ENCODE assay signal across 25 cellular contexts in the genomic region with DNA sequence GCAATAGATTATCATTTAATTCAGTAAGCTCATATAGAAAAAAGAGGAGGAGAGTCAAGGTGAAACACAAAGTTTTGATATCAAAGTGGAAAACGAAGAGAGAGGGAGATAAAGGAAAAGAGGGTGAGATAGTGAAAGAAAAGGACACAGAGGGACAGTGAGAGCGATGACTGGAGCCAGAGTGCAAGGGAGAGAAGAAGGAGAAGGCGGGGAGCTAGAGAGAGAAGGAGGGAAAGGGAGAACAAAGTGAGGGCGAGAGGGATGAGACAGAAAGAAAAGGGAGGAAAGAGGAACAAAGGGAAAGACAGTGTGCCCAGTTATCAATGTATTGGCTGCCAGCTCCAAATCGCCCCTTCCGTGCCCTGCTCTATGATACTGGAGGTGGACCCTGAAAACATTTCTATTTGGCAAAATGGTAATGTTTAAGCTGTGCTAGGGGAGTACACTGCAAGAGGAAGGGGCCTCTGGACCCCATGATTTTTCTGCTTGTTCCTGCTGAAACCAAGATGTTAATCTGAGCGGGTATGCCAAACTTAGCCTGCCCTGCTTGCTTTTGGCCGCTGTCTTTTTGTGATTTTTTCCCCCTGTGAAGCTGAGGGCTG. TPM values are rescaled to one million over a fixed set of nuclear protein-coding genes. Genes with fewer than 3 reads are reported as not detected.
DNase-seq lines count a peak whose midpoint lies in the region; ATAC-seq, FAIRE-seq and TF ChIP-seq lines count a peak whose summit lies in the region.
"Had no signal": no experiment of that assay in that cellular context is flagged by ENCODE, and none has a peak within 500 bp of the region (broad histone marks: within the 10 kb centered on the region; RNA-seq: fewer than 3 reads in every experiment).

No MANE protein-coding gene starts in this region.

- H3K23me2 ChIP-seq in H9 (ENCODE audit: insufficient read length, low read depth, low read length, poor library complexity, severe bottlenecking): no peaks in the 10 kb centered on the region

- WGBS in H9 (ENCODE audit: extremely low coverage, insufficient read length, low lambda C conversion rate): no CpG with 5 or more reads among the region's 8 CpGs

- no peak for FAIRE-seq in astrocyte (lab: Jason Lieb, UNC)
- FAIRE-seq: D721Med, G401.6 had no signal

- no peaks in the 10 kb centered on the region for H3K79me1 ChIP-seq in H9 (ENCODE audit: insufficient read depth, low read depth, low read length, poor library complexity, severe bottlenecking)

- no peaks in the 10 kb centered on the region for H3K79me2 ChIP-seq in H9 (ENCODE audit: insufficient read depth, low read length)
- H3K79me2 ChIP-seq in astrocyte (ENCODE audit: insufficient read depth, low read length): no peaks in the 10 kb centered on the region
- H3K79me2 ChIP-seq in parathyroid adenoma: no peaks in the 10 kb centered on the region

- H3T11ph ChIP-seq in H9 (ENCODE audit: low read length): no peak overlapping the region

- H2BK15ac ChIP-seq in H9 (ENCODE audit: low read depth, low read length): no peak overlapping the region

- H3K4me1 ChIP-seq in H9 (ENCODE audit: insufficient read depth, low read length): no peaks in the 10 kb centered on the region
- no peaks in the 10 kb centered on the region for H3K4me1 ChIP-seq in astrocyte (ENCODE audit: insufficient read depth, low read length)
- H3K4me1 ChIP-seq in parathyroid adenoma: no peaks in the 10 kb centered on the region
- no peaks in the 10 kb centered on the region for H3K4me1 ChIP-seq in HAP-1
- H3K4me1 ChIP-seq: psoas muscle, stomach had no signal

- H3K36me3 ChIP-seq in astrocyte (ENCODE audit: insufficient read depth, low read length): no peaks in the 10 kb centered on the region
- no peaks in the 10 kb centered on the region for H3K36me3 ChIP-seq in parathyroid adenoma (ENCODE audit: control insufficient read depth, insufficient read depth, low read length)
- H3K36me3 ChIP-seq in HAP-1 (replicated peaks): no peaks in the 10 kb centered on the region
- H3K36me3 ChIP-seq: stomach had no signal

- TF ChIP-seq CTCF in H9 (conservative IDR thresholded peaks at IDR 0.05): no peak
- no peak for TF ChIP-seq CTCF in astrocyte (IDR thresholded peaks at IDR 0.05; ENCODE audit: insufficient read depth, low read depth, low read length)
- no peak for TF ChIP-seq CTCF in parathyroid adenoma (IDR thresholded peaks at IDR 0.05)

- H4K5ac ChIP-seq in H9 (ENCODE audit: insufficient read length, low read depth, low read length): no peak overlapping the region

- no peak overlapping the region for H2AK5ac ChIP-seq in H9 (ENCODE audit: insufficient read length, low read length)

- DNase-seq in H9: no peak
- no peak for DNase-seq in astrocyte (ENCODE audit: low read depth)
- no peak for DNase-seq in activated naive CD4-positive, alpha-beta T cell treated with anti-CD3 and anti-CD28 coated beads, Interleukin-2, amount 10 ng/mL, durations not matched to agents 7 days and 5 days
- no peak for DNase-seq in HAP-1 (ENCODE audit: low spot score in 2 of 2)
- no peak for DNase-seq in dedifferentiated amniotic fluid mesenchymal stem cell (ENCODE audit: extremely low spot score)
- DNase-seq: activated CD8-positive, alpha-beta memory T cell treated with anti-CD3 and anti-CD28 coated beads for 24 hours; central memory CD4-positive, alpha-beta T cell; effector CD4-positive, alpha-beta T cell; head of caudate nucleus; MV-4-11; naive B cell; NCI-H1930; NCI-H446 treated with DMSO at 0.1 percent for 48 hours; psoas muscle; RPMI8226; stimulated activated CD4-positive, alpha-beta T cell treated with anti-CD3 and anti-CD28 coated beads, Interleukin-4, amount 100 ng/mL, for 24 hours; stomach had no signal

- no peak overlapping the region for H3K56ac ChIP-seq in H9 (ENCODE audit: insufficient read length, low read depth, low read length)

- no peak overlapping the region for H2BK5ac ChIP-seq in H9 (ENCODE audit: insufficient read length, low read length)

- in situ Hi-C loops in HAP-1 (cut with MboI; ENCODE audit: low sequenced_read_pairs): no loop called here

- no peak overlapping the region for H4K8ac ChIP-seq in H9 (replicated peaks; ENCODE audit: insufficient read length, low read depth, low read length)

- no peak overlapping the region for H3K9ac ChIP-seq in H9 (ENCODE audit: extremely low read depth, insufficient read length, low read length)
- no peak overlapping the region for H3K9ac ChIP-seq in astrocyte (ENCODE audit: low read length)
- no peak overlapping the region for H3K9ac ChIP-seq in parathyroid adenoma

- no peak for ATAC-seq in GM21447 (IDR thresholded peaks at IDR 0.05; ENCODE audit: unreplicated experiment)
- ATAC-seq: activated CD4-positive, CD25-positive, alpha-beta regulatory T cell treated with anti-CD3 and anti-CD28 coated beads, Interleukin-2, amount 50 U/mL, for 24 hours; psoas muscle had no signal

- H2BK12ac ChIP-seq in H9 (ENCODE audit: insufficient read length, low read depth, low read length): no peak overlapping the region

- H3K27ac ChIP-seq in H9 (ENCODE audit: insufficient read length, low read depth, low read length) (no peak overlapping the region), astrocyte (ENCODE audit: low read depth, low read length) (no peak overlapping the region), parathyroid adenoma (no peak overlapping the region)
- H3K27ac ChIP-seq: psoas muscle, stomach had no signal

- no peak overlapping the region for H3K14ac ChIP-seq in H9 (ENCODE audit: insufficient read depth, low read length)

- H2BK120ac ChIP-seq in H9 (ENCODE audit: low read depth, low read length, poor library complexity, severe bottlenecking): no peak overlapping the region

- H3K4me3 Mint-ChIP-seq in H9: peak overlapping the region in 1 of 2 experiments; percentile 1; a peak in 2 of 5 replicates
- H3K4me3 Mint-ChIP-seq in astrocyte (ENCODE audit: unreplicated experiment): peak overlapping the region; percentile 70
- H3K4me3 Mint-ChIP-seq in activated naive CD4-positive, alpha-beta T cell treated with anti-CD3 and anti-CD28 coated beads, Interleukin-2, amount 10 ng/mL, durations not matched to agents 7 days and 5 days: no peak overlapping the region
- H3K4me3 Mint-ChIP-seq: B cell had no signal

- no peaks in the 10 kb centered on the region for H4K20me1 ChIP-seq in H9 (ENCODE audit: control insufficient read depth, insufficient read depth, insufficient read length)
- H4K20me1 ChIP-seq in astrocyte (ENCODE audit: insufficient read depth, low read length): no peaks in the 10 kb centered on the region

- no peak overlapping the region for H3K18ac ChIP-seq in H9 (ENCODE audit: insufficient read length, low read depth, low read length)

- H3K23ac ChIP-seq in H9 (ENCODE audit: insufficient read length, low read depth, low read length): no peak overlapping the region

- CTCF ChIA-PET in activated naive CD4-positive, alpha-beta T cell treated with anti-CD3 and anti-CD28 coated beads, Interleukin-2, amount 10 ng/mL, durations not matched to agents 7 days and 5 days (lab: Charles Lee): interaction anchor here (1.8 kb wide), 1 partner anchor 11 kb away, joined by 4 read pairs; no protein-coding TSS in a partner anchor

- H3K27me3 Mint-ChIP-seq in H9 (ENCODE audit: low read depth): peaks cover 33% of the 10 kb centered on the region
- H3K27me3 Mint-ChIP-seq in astrocyte (ENCODE audit: low read depth, unreplicated experiment): peaks cover 47% of the 10 kb centered on the region
- H3K27me3 Mint-ChIP-seq in activated naive CD4-positive, alpha-beta T cell treated with anti-CD3 and anti-CD28 coated beads, Interleukin-2, amount 10 ng/mL, durations not matched to agents 7 days and 5 days: peaks cover 66% of the 10 kb centered on the region

- H3K9me3 ChIP-seq in H9 (ENCODE audit: control insufficient read depth, low read depth, low read length) (no peaks in the 10 kb centered on the region), astrocyte (ENCODE audit: insufficient read depth, low read depth, low read length) (no peaks in the 10 kb centered on the region), iPS-18c (ENCODE audit: control insufficient read depth, insufficient read depth, low read length) (no peaks in the 10 kb centered on the region), parathyroid adenoma (ENCODE audit: control insufficient read depth, low read length) (no peaks in the 10 kb centered on the region), HAP-1 (no peaks in the 10 kb centered on the region)
- H3K9me3 ChIP-seq: psoas muscle had no signal

- no peak overlapping the region for H3K4me3 ChIP-seq in astrocyte (ENCODE audit: insufficient read depth, low read depth, low read length)
- peak overlapping the region; percentile 36; the same call in 1 of the 2 replicates for H3K4me3 ChIP-seq in iPS-18c (ENCODE audit: insufficient read depth, low read depth, low read length)
- peak overlapping the region; percentile 41 for H3K4me3 ChIP-seq in parathyroid adenoma (ENCODE audit: low read depth, low read length)
- no peak overlapping the region for H3K4me3 ChIP-seq in HAP-1
- H3K4me3 ChIP-seq: psoas muscle, stomach had no signal

- no peak overlapping the region for H3K4ac ChIP-seq in H9 (ENCODE audit: low read depth, low read length)

- H3K9me3 Mint-ChIP-seq in H9: no peaks in the 10 kb centered on the region
- peaks cover 3% of the 10 kb centered on the region for H3K9me3 Mint-ChIP-seq in astrocyte (ENCODE audit: unreplicated experiment)
- no peaks in the 10 kb centered on the region for H3K9me3 Mint-ChIP-seq in activated naive CD4-positive, alpha-beta T cell treated with anti-CD3 and anti-CD28 coated beads, Interleukin-2, amount 10 ng/mL, durations not matched to agents 7 days and 5 days

- H2BK20ac ChIP-seq in H9 (ENCODE audit: low read depth, low read length, poor library complexity, severe bottlenecking): no peak overlapping the region

- H3K27me3 ChIP-seq in H9 (ENCODE audit: insufficient read depth, low read length) (no peaks in the 10 kb centered on the region; the same call in 1 of the 2 replicates), astrocyte (ENCODE audit: insufficient read depth, low read length) (peaks cover 16% of the 10 kb centered on the region), parathyroid adenoma (ENCODE audit: control insufficient read depth, insufficient read depth, low read length) (no peaks in the 10 kb centered on the region), HAP-1 (ENCODE audit: low read depth) (peaks cover 12% of the 10 kb centered on the region)

- H2AFZ ChIP-seq in H9 (ENCODE audit: low read length) (no peak overlapping the region), astrocyte (ENCODE audit: low read depth, low read length) (peak overlapping the region; percentile 60), parathyroid adenoma (peak overlapping the region; percentile 9)

- peak overlapping the region; percentile 20 for H3K4me2 ChIP-seq in H9 (ENCODE audit: insufficient read depth, insufficient read length, low read length)
- H3K4me2 ChIP-seq in astrocyte (ENCODE audit: low read length): peak overlapping the region; percentile 74
- H3K4me2 ChIP-seq in parathyroid adenoma (ENCODE audit: low read length): peak overlapping the region; percentile 73

- H3K27ac Mint-ChIP-seq in H9 (no peak overlapping the region), astrocyte (ENCODE audit: unreplicated experiment) (no peak overlapping the region)
- no peak overlapping the region for H3K27ac Mint-ChIP-seq in activated naive CD4-positive, alpha-beta T cell treated with anti-CD3 and anti-CD28 coated beads, Interleukin-2, amount 10 ng/mL, durations not matched to agents 7 days and 5 days
- H3K27ac Mint-ChIP-seq: B cell, naive B cell had no signal

- H3K4me1 Mint-ChIP-seq in H9 (peaks cover 9 to 15% of the 10 kb centered on the region in 2 experiments), astrocyte (ENCODE audit: low read depth, unreplicated experiment) (peaks cover 3% of the 10 kb centered on the region)
- H3K4me1 Mint-ChIP-seq in activated naive CD4-positive, alpha-beta T cell treated with anti-CD3 and anti-CD28 coated beads, Interleukin-2, amount 10 ng/mL, durations not matched to agents 7 days and 5 days: no peaks in the 10 kb centered on the region
- H3K4me1 Mint-ChIP-seq: B cell, naive B cell had no signal

- H3K36me3 Mint-ChIP-seq in H9 (ENCODE audit: insufficient read depth in 1 of 3, low read depth in 3 of 3): no peaks in the 10 kb centered on the region
- no peaks in the 10 kb centered on the region for H3K36me3 Mint-ChIP-seq in astrocyte (ENCODE audit: low read depth, unreplicated experiment)
- no peaks in the 10 kb centered on the region for H3K36me3 Mint-ChIP-seq in activated naive CD4-positive, alpha-beta T cell treated with anti-CD3 and anti-CD28 coated beads, Interleukin-2, amount 10 ng/mL, durations not matched to agents 7 days and 5 days
- H3K36me3 Mint-ChIP-seq: naive B cell had no signal

- no peak overlapping the region for H4K91ac ChIP-seq in H9 (ENCODE audit: insufficient read length, low read depth, low read length)

RNA-seq across cellular contexts. Expression of gene GPX5, which starts 27.8 kb away (rescaled TPM):
- total RNA-seq in H9 (2021) (not detected in 2 replicates), astrocyte (4.3 and 6.6 TPM in 2 replicates)
- total RNA-seq: B cell, psoas muscle, stomach, ureter had no signal

RNA-seq across cellular contexts. Expression of gene GPX6, which starts 37.9 kb away (rescaled TPM):
- total RNA-seq in H9 (2021) (not detected in 2 replicates), astrocyte (not detected in 2 replicates)
- total RNA-seq: B cell, psoas muscle, stomach, ureter had no signal

Comparison
In these comparisons a context has a peak if more than half of its experiments do, and no peak if none do; other contexts are left out.
1. H3K4me2 ChIP-seq: peak in every context shown above with its lines; median percentile 74 in astrocyte; 73 in parathyroid adenoma; 20 in H9.
2. H3K4me3 ChIP-seq: peak in iPS-18c (single experiment) and parathyroid adenoma (single experiment); none in astrocyte (single experiment) and HAP-1 (single experiment).